In the genomic region with DNA sequence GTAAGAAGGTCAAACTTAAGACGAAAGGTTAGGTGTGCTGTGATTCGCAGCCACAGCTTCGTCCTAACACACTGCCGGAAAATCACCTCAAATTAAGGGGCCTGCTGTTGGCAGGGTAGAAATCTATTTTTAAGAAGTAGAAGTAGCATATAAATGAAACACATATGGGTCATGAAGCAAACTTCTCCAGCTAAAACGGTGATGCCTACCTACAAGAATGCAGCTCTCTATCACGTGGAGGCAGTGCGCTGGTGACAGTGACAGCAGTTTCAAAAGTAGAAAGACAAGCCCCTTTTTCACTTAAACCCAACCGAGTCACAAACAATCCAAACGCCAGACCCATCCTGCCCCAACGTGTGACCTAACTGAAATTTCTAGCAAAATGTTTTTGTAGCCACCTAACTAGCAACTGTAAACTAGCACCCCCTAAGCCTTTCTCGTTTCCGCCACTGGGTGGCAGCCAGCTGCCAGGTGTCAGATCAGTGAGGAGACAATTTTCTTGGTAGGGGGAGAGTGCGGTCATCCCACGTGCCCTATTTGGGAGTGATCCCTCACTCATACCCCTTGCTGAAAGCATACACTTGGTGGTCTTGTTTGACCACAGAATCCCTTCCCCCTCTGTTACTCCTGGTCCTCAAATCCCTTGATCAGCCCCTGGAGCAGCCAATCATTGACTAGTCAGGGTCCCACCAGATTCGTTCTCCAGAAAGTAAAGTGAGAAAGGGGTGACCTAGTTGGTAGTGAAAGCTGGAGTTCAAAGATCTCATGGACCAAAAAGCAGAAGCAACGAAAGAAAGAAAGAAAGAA, we compare ENCODE assay signal across 8 cellular contexts.
DNase-seq lines count a peak whose midpoint lies in the region; ATAC-seq and TF ChIP-seq lines count a peak whose summit lies in the region.

No MANE protein-coding gene starts in this region.

- intact Hi-C loops in MCF 10A (cut with micrococcal nuclease) (loop anchor here (1.0 to 10.0 kb wide), 4 partner anchors 73 to 630 kb away; a partner anchor contains a TSS), spleen (cut with DNase I; ENCODE audit: low total_unique reads) (loop anchor here (5.0 to 10.0 kb wide), 2 partner anchors 140 to 633 kb away; no protein-coding TSS in a partner anchor)

- H3K9me3 ChIP-seq in T-helper 17 cell (ENCODE audit: control insufficient read depth, low read length, poor library complexity, severe bottlenecking) (no peaks in the 10 kb centered on the region), spleen (no peaks in the 10 kb centered on the region)

- H3K36me3 Mint-ChIP-seq in T-helper 17 cell (ENCODE audit: low read depth) (no peaks in the 10 kb centered on the region), MCF 10A (ENCODE audit: insufficient read depth, unreplicated experiment) (no peaks in the 10 kb centered on the region)

- H3K27me3 Mint-ChIP-seq in T-helper 17 cell (peaks cover 39% of the 10 kb centered on the region), MCF 10A (ENCODE audit: insufficient read depth, unreplicated experiment) (no peaks in the 10 kb centered on the region)

- H3K4me1 ChIP-seq in spleen, result no peaks in the 10 kb centered on the region

- H3K27ac ChIP-seq in spleen, result no peak overlapping the region

- peak; percentile 61 for DNase-seq in CD1c-positive myeloid dendritic cell (ENCODE audit: extremely low spot score)
- DNase-seq in NB4 (ENCODE audit: low read depth), result peak; percentile 31
- DNase-seq in T-helper 17 cell, result peak; percentile 8 to 26 (median 14)
- DNase-seq in MCF 10A (ENCODE audit: unreplicated experiment), result peak; percentile 73
- DNase-seq in iPS-NIHi11 (ENCODE audit: low spot score), result peak; percentile 80
- DNase-seq in spleen, result peak; percentile 81

- ATAC-seq in GM19397 (IDR thresholded peaks at IDR 0.05; ENCODE audit: unreplicated experiment), result peak; percentile 84
- no peak for ATAC-seq in T-helper 17 cell
- ATAC-seq in GM19452 (IDR thresholded peaks at IDR 0.05; ENCODE audit: unreplicated experiment), result no peak

- WGBS in spleen, 5 donors, result 45 to 48% (median 47%) methylated on average over 16 of the region's 16 CpGs

- BruUV-seq in MCF 10A (replicated peaks; lab: Mats Ljungman, UMichigan), result no TSS peak

- H3K27me3 ChIP-seq in spleen (replicated peaks in 1 of 7), result peaks cover 0 to 8% (median 0%) of the 10 kb centered on the region in 7 donors

- no peaks in the 10 kb centered on the region for H3K9me3 Mint-ChIP-seq in MCF 10A (ENCODE audit: unreplicated experiment)

- CTCF ChIA-PET in MCF 10A (lab: Yijun Ruan, JAX), result interaction anchor here (0.6 to 21.2 kb wide), 49 partner anchors 9 to 631 kb away, joined by 3 to 684 read pairs (median 4); a partner anchor contains a TSS

- H3K27ac Mint-ChIP-seq in T-helper 17 cell, result no peak overlapping the region
- peak overlapping the region; percentile 91 for H3K27ac Mint-ChIP-seq in MCF 10A (ENCODE audit: low read depth, unreplicated experiment)

- H3K4me3 ChIP-seq in NB4 (ENCODE audit: low read depth, low read length) (no peak overlapping the region), spleen (no peak overlapping the region)

- H3K4me3 Mint-ChIP-seq in T-helper 17 cell (no peak overlapping the region), MCF 10A (ENCODE audit: unreplicated experiment) (no peak overlapping the region)

- no peaks in the 10 kb centered on the region for H3K36me3 ChIP-seq in spleen

- TF ChIP-seq CTCF in NB4 (IDR thresholded peaks at IDR 0.05; ENCODE audit: low read depth, low read length) (peak; percentile 63), MCF 10A (IDR thresholded peaks at IDR 0.05; ENCODE audit: unreplicated experiment) (peak; percentile 94), spleen (IDR thresholded peaks at IDR 0.05 in 8 of 11, conservative IDR thresholded peaks at IDR 0.05 in 3 of 11) (peak; percentile 18 to 78 (median 65))

- H3K4me1 Mint-ChIP-seq in T-helper 17 cell (peaks cover 2% of the 10 kb centered on the region), MCF 10A (ENCODE audit: insufficient read depth, unreplicated experiment) (peaks cover 25% of the 10 kb centered on the region)

- TF ChIP-seq POLR2A in NB4 (IDR thresholded peaks at IDR 0.05; ENCODE audit: extremely low read depth, insufficient read length), result no peak
- TF ChIP-seq POLR2A in spleen (IDR thresholded peaks at IDR 0.05), result no peak

- POLR2A ChIA-PET in MCF 10A (lab: Yijun Ruan, JAX), result interaction anchor here (1.6 to 2.0 kb wide), 2 partner anchors 139 to 142 kb away, joined by 8 to 13 read pairs; no protein-coding TSS in a partner anchor

Comparison
In these comparisons a context has a peak if more than half of its experiments do, and no peak if none do; other contexts are left out.
1. DNase-seq: peak in every context shown above with its lines; median percentile 81 in spleen; 80 in iPS-NIHi11; 73 in MCF 10A; 61 in CD1c-positive myeloid dendritic cell; 31 in NB4; 14 in T-helper 17 cell.